In the genomic region with DNA sequence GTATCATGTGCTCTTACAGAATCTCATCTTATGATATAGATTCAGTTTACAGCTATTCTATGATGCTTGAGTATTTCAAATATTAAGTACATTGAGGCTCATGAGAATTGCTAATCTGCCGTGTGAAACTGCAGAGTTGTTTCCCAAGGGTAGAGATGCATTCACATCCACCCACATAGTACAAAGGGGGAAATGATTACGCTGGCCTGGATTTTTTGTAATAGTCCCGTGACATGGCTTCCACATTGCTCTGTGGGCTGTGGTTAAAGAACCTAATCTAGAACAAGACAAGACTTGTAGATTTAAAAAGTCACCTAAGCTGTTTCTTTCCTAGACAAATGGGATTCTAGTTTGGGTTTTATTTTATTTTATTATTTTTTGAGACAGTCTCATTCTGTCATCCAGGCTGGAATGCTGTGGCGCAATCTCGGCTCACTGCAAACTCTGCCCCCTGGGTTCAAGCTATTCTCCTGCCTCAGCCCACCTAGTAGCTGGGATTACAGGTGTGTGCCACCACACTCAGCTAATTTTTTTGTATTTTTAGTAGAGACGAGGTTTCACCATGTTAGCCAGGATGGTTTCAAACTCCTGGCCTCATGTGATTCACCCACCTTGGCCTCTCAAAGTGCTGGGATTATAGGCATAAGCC, we compare ENCODE assay signal across 11 cellular contexts. TPM values are rescaled to one million over a fixed set of nuclear protein-coding genes. Genes with fewer than 3 reads are reported as not detected.
DNase-seq lines count a peak whose midpoint lies in the region; ATAC-seq lines count a peak whose summit lies in the region.
"Had no signal": no experiment of that assay in that cellular context is flagged by ENCODE, and none has a peak within 500 bp of the region (broad histone marks: within the 10 kb centered on the region; RNA-seq: fewer than 3 reads in every experiment).

No MANE protein-coding gene starts in this region.

- no peak overlapping the region for H3K27ac Mint-ChIP-seq in activated CD4-positive, alpha-beta T cell treated with anti-CD3 and anti-CD28 coated beads, Interleukin-2, amount 10 ng/mL, durations not matched to agents 24 days and 14 days

- H3K4me3 Mint-ChIP-seq in activated CD4-positive, alpha-beta T cell treated with anti-CD3 and anti-CD28 coated beads, Interleukin-2, amount 10 ng/mL, durations not matched to agents 24 days and 14 days: no peak overlapping the region
- H3K4me3 Mint-ChIP-seq: central memory CD8-positive, alpha-beta T cell had no signal

- ATAC-seq in GM18498 (IDR thresholded peaks at IDR 0.05; ENCODE audit: unreplicated experiment) (peak; percentile 61), HG02642 (IDR thresholded peaks at IDR 0.05; ENCODE audit: poor library complexity, unreplicated experiment) (peak; percentile 61)

- in situ Hi-C loops in SK-MEL-5 (cut with HindIII; ENCODE audit: low pct_unique_long_range_greater_than_20kb, low sequenced_read_pairs): no loop called here

- no peaks in the 10 kb centered on the region for H3K36me3 Mint-ChIP-seq in activated CD4-positive, alpha-beta T cell treated with anti-CD3 and anti-CD28 coated beads, Interleukin-2, amount 10 ng/mL, durations not matched to agents 24 days and 14 days (ENCODE audit: low read depth)

- no peaks in the 10 kb centered on the region for H3K9me3 Mint-ChIP-seq in activated CD4-positive, alpha-beta T cell treated with anti-CD3 and anti-CD28 coated beads, Interleukin-2, amount 10 ng/mL, durations not matched to agents 24 days and 14 days
- H3K9me3 Mint-ChIP-seq: central memory CD8-positive, alpha-beta T cell had no signal

- peaks cover 5% of the 10 kb centered on the region for H3K27me3 Mint-ChIP-seq in activated CD4-positive, alpha-beta T cell treated with anti-CD3 and anti-CD28 coated beads, Interleukin-2, amount 10 ng/mL, durations not matched to agents 24 days and 14 days
- H3K27me3 Mint-ChIP-seq: central memory CD8-positive, alpha-beta T cell had no signal

- intact Hi-C loops in activated CD4-positive, alpha-beta T cell treated with anti-CD3 and anti-CD28 coated beads, Interleukin-2, amount 10 ng/mL, durations not matched to agents 24 days and 14 days (cut with micrococcal nuclease): no loop called here

- no peaks in the 10 kb centered on the region for H3K4me1 Mint-ChIP-seq in activated CD4-positive, alpha-beta T cell treated with anti-CD3 and anti-CD28 coated beads, Interleukin-2, amount 10 ng/mL, durations not matched to agents 24 days and 14 days
- H3K4me1 Mint-ChIP-seq: central memory CD8-positive, alpha-beta T cell had no signal

- DNase-seq in SK-MEL-5 (ENCODE audit: low read depth, low spot score): peak; percentile 84
- DNase-seq in medulla oblongata (ENCODE audit: extremely low spot score): peak; percentile 63
- no peak for DNase-seq in Ammon's horn (ENCODE audit: low spot score)
- no peak for DNase-seq in activated CD4-positive, alpha-beta T cell treated with anti-CD3 and anti-CD28 coated beads, Interleukin-2, amount 10 ng/mL, durations not matched to agents 24 days and 14 days
- DNase-seq in NCI-H1105 treated with DMSO at 0.1 percent for 48 hours (lab: John Stamatoyannopoulos, UW): no peak
- DNase-seq in stimulated activated CD4-positive, alpha-beta T cell treated with anti-CD3 and anti-CD28 coated beads, Interleukin-12 subunit alpha, Interleukin-12 subunit beta, amount 100 ng/mL, for 4 hours: no peak
- DNase-seq: activated CD8-positive, alpha-beta memory T cell treated with anti-CD3 and anti-CD28 coated beads, Interleukin-2, amount 50 U/mL, for 4 hours; NCI-H2029 treated with DMSO at 0.1 percent for 48 hours had no signal

RNA-seq across cellular contexts. Expression of gene RIOX1, which starts 13.0 kb away (rescaled TPM):
- 23.3 and 27.3 TPM in 2 replicates for total RNA-seq in SK-MEL-5 (2014; rRNA removed; shearing (Covaris generic))
- polyA plus RNA-seq in SK-MEL-5 (2015; cell fraction: cytosol; rRNA removed): 33.8 TPM in 2 replicates
- polyA plus RNA-seq in SK-MEL-5 (2015; cell fraction: nucleus; rRNA removed): 12.6 and 15.9 TPM in 2 replicates
- total RNA-seq in activated CD4-positive, alpha-beta T cell treated with anti-CD3 and anti-CD28 coated beads, Interleukin-2, amount 10 ng/mL, durations not matched to agents 24 days and 14 days: 23.8 and 24.0 TPM in 2 replicates

RNA-seq across cellular contexts. Expression of gene NUMB, which starts 19.4 kb away (rescaled TPM):
- 10.8 and 18.4 TPM in 2 replicates for total RNA-seq in SK-MEL-5 (2014; rRNA removed; shearing (Covaris generic))
- 42.8 and 58.5 TPM in 2 replicates for polyA plus RNA-seq in SK-MEL-5 (2015; cell fraction: cytosol; rRNA removed)
- polyA plus RNA-seq in SK-MEL-5 (2015; cell fraction: nucleus; rRNA removed): 59.9 and 69.2 TPM in 2 replicates
- 48.1 and 54.8 TPM in 2 replicates for total RNA-seq in activated CD4-positive, alpha-beta T cell treated with anti-CD3 and anti-CD28 coated beads, Interleukin-2, amount 10 ng/mL, durations not matched to agents 24 days and 14 days

RNA-seq across cellular contexts. Expression of gene ACOT1, which starts 59.2 kb away (rescaled TPM):
- total RNA-seq in SK-MEL-5 (2014; rRNA removed; shearing (Covaris generic)): 3.3 and 8.6 TPM in 2 replicates
- polyA plus RNA-seq in SK-MEL-5 (2015; cell fraction: cytosol; rRNA removed): 2.8 and 3.2 TPM in 2 replicates
- polyA plus RNA-seq in SK-MEL-5 (2015; cell fraction: nucleus; rRNA removed): 3.0 and 3.9 TPM in 2 replicates
- 1.5 and 1.6 TPM in 2 replicates for total RNA-seq in activated CD4-positive, alpha-beta T cell treated with anti-CD3 and anti-CD28 coated beads, Interleukin-2, amount 10 ng/mL, durations not matched to agents 24 days and 14 days

Comparison
In these comparisons a context has a peak if more than half of its experiments do, and no peak if none do; other contexts are left out.
1. DNase-seq: peak in SK-MEL-5 (single experiment) and medulla oblongata (single experiment); none in Ammon's horn (single experiment), activated CD4-positive, alpha-beta T cell treated with anti-CD3 and anti-CD28 coated beads, Interleukin-2, amount 10 ng/mL, durations not matched to agents 24 days and 14 days (single experiment), NCI-H1105 treated with DMSO at 0.1 percent for 48 hours (single experiment) and stimulated activated CD4-positive, alpha-beta T cell treated with anti-CD3 and anti-CD28 coated beads, Interleukin-12 subunit alpha, Interleukin-12 subunit beta, amount 100 ng/mL, for 4 hours (single experiment).